In genomic region chrX:134782796-134783195, GRCh38 we compare ENCODE assay signal across 9 cellular contexts. TPM values are rescaled to one million over a fixed set of nuclear protein-coding genes. Genes with fewer than 3 reads are reported as not detected.
DNase-seq lines count a peak whose midpoint lies in the region; ATAC-seq and TF ChIP-seq lines count a peak whose summit lies in the region.
"Had no signal": no experiment of that assay in that cellular context is flagged by ENCODE, and none has a peak within 500 bp of the region (broad histone marks: within the 10 kb centered on the region; RNA-seq: fewer than 3 reads in every experiment).

No MANE protein-coding gene starts in this region.

- no peaks in the 10 kb centered on the region for H3K9me2 ChIP-seq in OCI-LY7 (ENCODE audit: insufficient read depth, low read length)

- H2AFZ ChIP-seq in OCI-LY7 (ENCODE audit: low read length), result no peak overlapping the region

- DNase-seq in NCI-H2196 (lab: John Stamatoyannopoulos, UW; ENCODE audit: unreplicated experiment) (peak; percentile 31), NCI-H2196 treated with DMSO at 0.1 percent for 48 hours (lab: John Stamatoyannopoulos, UW; ENCODE audit: unreplicated experiment) (no peak), OCI-LY7 (ENCODE audit: low spot score) (peak; percentile 9), fibroblast of mammary gland (ENCODE audit: low read depth) (peak; percentile 58), spleen (no peak), omental fat pad (ENCODE audit: low spot score) (no peak)
- DNase-seq: NCI-H187 had no signal

- no peaks in the 10 kb centered on the region for H3K9me3 ChIP-seq in OCI-LY7 (ENCODE audit: low read length)
- H3K9me3 ChIP-seq in spleen, result no peaks in the 10 kb centered on the region

- POLR2A ChIA-PET in OCI-LY7 (lab: Charles Lee), result interaction anchor here (0.7 kb wide), 1 partner anchor 24 kb away, joined by 3 read pairs; a partner anchor contains a TSS

- no peak overlapping the region for H3K4me2 ChIP-seq in OCI-LY7 (ENCODE audit: low read length)

- no peaks in the 10 kb centered on the region for H3K27me3 ChIP-seq in spleen (replicated peaks in 1 of 7)

- peak; percentile 70 for TF ChIP-seq CTCF in OCI-LY7 (conservative IDR thresholded peaks at IDR 0.05; ENCODE audit: low read length)
- TF ChIP-seq CTCF in fibroblast of mammary gland (conservative IDR thresholded peaks at IDR 0.05; ENCODE audit: control insufficient read depth, insufficient read depth, low read depth, low read length), result peak; percentile 65
- peak in 6 of 11 experiments; percentile 13 to 43 (median 27) for TF ChIP-seq CTCF in spleen (IDR thresholded peaks at IDR 0.05 in 8 of 11, conservative IDR thresholded peaks at IDR 0.05 in 3 of 11)
- no peak for TF ChIP-seq CTCF in omental fat pad (IDR thresholded peaks at IDR 0.05)

- H3K79me2 ChIP-seq in OCI-LY7 (ENCODE audit: insufficient read depth, low read depth, low read length), result no peaks in the 10 kb centered on the region

- CTCF ChIA-PET in OCI-LY7 (lab: Charles Lee; ENCODE audit: unreplicated experiment), result no interaction called here

- no peaks in the 10 kb centered on the region for H4K20me1 ChIP-seq in OCI-LY7 (ENCODE audit: insufficient read depth, low read length)

- intact Hi-C loops in OCI-LY7 (cut with micrococcal nuclease; ENCODE audit: unreplicated experiment), result no loop called here
- intact Hi-C loops in spleen (cut with DNase I; ENCODE audit: low total_unique reads), result no loop called here

- H3K27ac ChIP-seq in OCI-LY7 (ENCODE audit: low read depth, low read length, poor library complexity, severe bottlenecking) (no peak overlapping the region), spleen (no peak overlapping the region)

- TF ChIP-seq POLR2A in spleen (IDR thresholded peaks at IDR 0.05), result no peak

- ATAC-seq in GM21619 (IDR thresholded peaks at IDR 0.05; ENCODE audit: unreplicated experiment) (no peak), omental fat pad (ENCODE audit: low FRiP score) (no peak), HG03460 (IDR thresholded peaks at IDR 0.05; ENCODE audit: unreplicated experiment) (no peak)

- H3K36me3 ChIP-seq in OCI-LY7 (ENCODE audit: insufficient read depth, low read length), result peaks cover 76% of the 10 kb centered on the region
- H3K36me3 ChIP-seq in spleen, result peaks cover 0 to 91% (median 41%) of the 10 kb centered on the region in 6 donors

- H3K4me3 ChIP-seq in OCI-LY7 (ENCODE audit: low read depth, low read length, poor library complexity, severe bottlenecking) (no peak overlapping the region), fibroblast of mammary gland (ENCODE audit: control insufficient read depth, low read depth, low read length) (no peak overlapping the region), spleen (no peak overlapping the region)

- BruUV-seq in OCI-LY7 (replicated peaks; lab: Mats Ljungman, UMichigan), result no TSS peak

- H3K4me1 ChIP-seq in OCI-LY7 (ENCODE audit: insufficient read depth, low read length, poor library complexity, severe bottlenecking), result no peaks in the 10 kb centered on the region
- H3K4me1 ChIP-seq in spleen, result no peaks in the 10 kb centered on the region

- 41 to 75% (median 67%) methylated on average over 3 of the region's 3 CpGs for WGBS in spleen, 5 donors

RNA-seq across cellular contexts. Expression of gene PABIR2, which starts 14.2 kb away (rescaled TPM):
- total RNA-seq in OCI-LY7 (2014; rRNA removed; shearing (Covaris generic)), result 25.3 and 25.8 TPM in 2 replicates
- total RNA-seq in OCI-LY7 (2022) (76.6 and 80.6 TPM in 2 replicates), spleen (10 to 100 TPM; 24.7 to 35.0 (median 27.5) TPM), omental fat pad (10 to 100 TPM; 11.6 to 19.7 (median 15.3) TPM)
- 10 to 100 TPM; 28.3 to 35.8 (median 34.1) TPM for polyA plus RNA-seq in spleen

Comparison
In these comparisons a context has a peak if more than half of its experiments do, and no peak if none do; other contexts are left out.
1. DNase-seq: peak in NCI-H2196 (single experiment), OCI-LY7 (single experiment) and fibroblast of mammary gland (single experiment); none in NCI-H2196 treated with DMSO at 0.1 percent for 48 hours (single experiment), spleen (single experiment) and omental fat pad (single experiment).
2. CTCF ChIP-seq: peak in OCI-LY7 (single experiment), fibroblast of mammary gland (single experiment) and spleen (6 of 11); none in omental fat pad (0 of 3).